23 cellular contexts compared by ENCODE assay signal in genomic region chr10:1754506-1755177, GRCh38. TPM values are rescaled to one million over a fixed set of nuclear protein-coding genes. Genes with fewer than 3 reads are reported as not detected.
DNase-seq lines count a peak whose midpoint lies in the region; FAIRE-seq and TF ChIP-seq lines count a peak whose summit lies in the region.
"Had no signal": no experiment of that assay in that cellular context is flagged by ENCODE, and none has a peak within 500 bp of the region (broad histone marks: within the 10 kb centered on the region; RNA-seq: fewer than 3 reads in every experiment).

No MANE protein-coding gene starts in this region.

- no TSS peak for BruUV-seq in MCF 10A (replicated peaks; lab: Mats Ljungman, UMichigan)

- H3K9me3 ChIP-seq in ascending aorta: peaks cover 0 to 16% of the 10 kb centered on the region in 2 donors
- H3K9me3 ChIP-seq: SJCRH30, suprapubic skin had no signal

- peaks cover 33% of the 10 kb centered on the region for H3K9me3 Mint-ChIP-seq in MCF 10A (ENCODE audit: unreplicated experiment)

- TF ChIP-seq CTCF in ascending aorta (IDR thresholded peaks at IDR 0.05) (no peak), MCF 10A (IDR thresholded peaks at IDR 0.05; ENCODE audit: unreplicated experiment) (no peak)

- no peak overlapping the region for H3K27ac ChIP-seq in caudate nucleus (ENCODE audit: low read depth, low read length)
- no peak overlapping the region for H3K27ac ChIP-seq in ascending aorta
- H3K27ac ChIP-seq: heart right ventricle, KMS-11, SJCRH30, suprapubic skin, WERI-Rb-1 had no signal

- H3K27ac Mint-ChIP-seq in MCF 10A (ENCODE audit: low read depth, unreplicated experiment): no peak overlapping the region
- H3K27ac Mint-ChIP-seq: activated CD4-positive, alpha-beta memory T cell treated with anti-CD3 and anti-CD28 coated beads, Interleukin-2, amount 10 ng/mL, durations not matched to agents 7 days and 5 days; activated naive CD4-positive, alpha-beta T cell treated with anti-CD3 and anti-CD28 coated beads for 36 hours; effector memory CD8-positive, alpha-beta T cell; nephron; T-helper 1 cell treated with Interleukin-12 subunit alpha and Interleukin-12 subunit beta and Interleukin-4 antibody, amounts not matched to agents 30 μg/mL and 1 μg/mL, for 36 hours had no signal

- H3K4me3 ChIP-seq in H7 (ENCODE audit: insufficient read depth, low read depth, low read length) (no peak overlapping the region), ascending aorta (no peak overlapping the region)
- H3K4me3 ChIP-seq: heart right ventricle, SJCRH30, suprapubic skin had no signal

- no peaks in the 10 kb centered on the region for H3K27me3 Mint-ChIP-seq in MCF 10A (ENCODE audit: insufficient read depth, unreplicated experiment)
- H3K27me3 Mint-ChIP-seq: activated CD4-positive, alpha-beta memory T cell treated with anti-CD3 and anti-CD28 coated beads, Interleukin-2, amount 10 ng/mL, durations not matched to agents 7 days and 5 days had no signal

- no peaks in the 10 kb centered on the region for H3K4me1 ChIP-seq in ascending aorta
- H3K4me1 ChIP-seq: heart right ventricle, SJCRH30, suprapubic skin had no signal

- DNase-seq in H7 (peak; percentile 62), caudate nucleus (lab: John Stamatoyannopoulos, UW) (peak in 55 of 61 donors; percentile 14 to 85 (median 54)), inferior parietal cortex (ENCODE audit: extremely low spot score) (peak; percentile 45), retina (peak; percentile 77), NCI-H226 (no peak), H54 (ENCODE audit: insufficient read length, low spot score) (no peak), ascending aorta (ENCODE audit: low spot score in 2 of 2) (no peak), MCF 10A (ENCODE audit: unreplicated experiment) (no peak)
- DNase-seq: activated CD4-positive, alpha-beta memory T cell treated with anti-CD3 and anti-CD28 coated beads, Interleukin-2, amount 10 ng/mL, durations not matched to agents 7 days and 5 days; NCI-H1048; PC-3 had no signal

- FAIRE-seq in H54 (lab: Jason Lieb, UNC): no peak
- FAIRE-seq: astrocyte had no signal

- POLR2A ChIA-PET in MCF 10A (lab: Yijun Ruan, JAX): interaction anchor here (0.6 to 1.3 kb wide), 5 partner anchors 17 to 1338 kb away, joined by 3 to 5 read pairs (median 3); partner anchors contain the start of gene ADARB2

- no peak overlapping the region for H3K4me3 Mint-ChIP-seq in MCF 10A (ENCODE audit: unreplicated experiment)
- H3K4me3 Mint-ChIP-seq: activated CD4-positive, alpha-beta memory T cell treated with anti-CD3 and anti-CD28 coated beads, Interleukin-2, amount 10 ng/mL, durations not matched to agents 7 days and 5 days; activated naive CD4-positive, alpha-beta T cell treated with anti-CD3 and anti-CD28 coated beads for 36 hours; effector memory CD8-positive, alpha-beta T cell; nephron; T-helper 1 cell treated with Interleukin-12 subunit alpha and Interleukin-12 subunit beta and Interleukin-4 antibody, amounts not matched to agents 30 μg/mL and 1 μg/mL, for 36 hours had no signal

- no peaks in the 10 kb centered on the region for H3K27me3 ChIP-seq in H7 (ENCODE audit: control insufficient read depth, insufficient read depth, low read length)
- H3K27me3 ChIP-seq in ascending aorta: no peaks in the 10 kb centered on the region
- H3K27me3 ChIP-seq: SJCRH30, suprapubic skin had no signal

- H3K36me3 ChIP-seq in H7 (replicated peaks; ENCODE audit: control insufficient read depth, insufficient read depth, low read length): no peaks in the 10 kb centered on the region
- H3K36me3 ChIP-seq in ascending aorta: no peaks in the 10 kb centered on the region
- H3K36me3 ChIP-seq: SJCRH30, suprapubic skin, WERI-Rb-1 had no signal

- intact Hi-C loops in ascending aorta (cut with DNase I) (no loop called here), MCF 10A (cut with micrococcal nuclease) (no loop called here)

- CTCF ChIA-PET in MCF 10A (lab: Yijun Ruan, JAX): interaction anchor here (0.5 to 1.5 kb wide), 8 partner anchors 15 to 1313 kb away, joined by 3 to 5 read pairs (median 3); no protein-coding TSS in a partner anchor

- peaks cover 11% of the 10 kb centered on the region for H3K4me1 Mint-ChIP-seq in MCF 10A (ENCODE audit: insufficient read depth, unreplicated experiment)
- H3K4me1 Mint-ChIP-seq: activated CD4-positive, alpha-beta memory T cell treated with anti-CD3 and anti-CD28 coated beads, Interleukin-2, amount 10 ng/mL, durations not matched to agents 7 days and 5 days; nephron had no signal

- no peaks in the 10 kb centered on the region for H3K36me3 Mint-ChIP-seq in MCF 10A (ENCODE audit: insufficient read depth, unreplicated experiment)

- no peak for TF ChIP-seq POLR2A in H54 (IDR thresholded peaks at IDR 0.05; ENCODE audit: low read depth, low read length)

RNA-seq across cellular contexts. Expression of gene ADARB2, which starts 17.3 kb away (rescaled TPM):
- 1.5 and 2.8 TPM in 2 replicates for total RNA-seq in H7 (2014; rRNA removed; shearing (Covaris generic))
- total RNA-seq in ascending aorta (not detected), MCF 10A (2022) (0.52 and 0.96 TPM in 2 replicates)
- total RNA-seq: fibroblast of lung, HT-29, PC-3, SJCRH30 had no signal

Comparison
In these comparisons a context has a peak if more than half of its experiments do, and no peak if none do; other contexts are left out.
1. DNase-seq: peak in H7 (single experiment), caudate nucleus (55 of 61), inferior parietal cortex (single experiment) and retina (single experiment); none in NCI-H226 (single experiment), H54 (single experiment), ascending aorta (0 of 2) and MCF 10A (single experiment).